ENCODE assay signal across 10 cellular contexts in the genomic region with DNA sequence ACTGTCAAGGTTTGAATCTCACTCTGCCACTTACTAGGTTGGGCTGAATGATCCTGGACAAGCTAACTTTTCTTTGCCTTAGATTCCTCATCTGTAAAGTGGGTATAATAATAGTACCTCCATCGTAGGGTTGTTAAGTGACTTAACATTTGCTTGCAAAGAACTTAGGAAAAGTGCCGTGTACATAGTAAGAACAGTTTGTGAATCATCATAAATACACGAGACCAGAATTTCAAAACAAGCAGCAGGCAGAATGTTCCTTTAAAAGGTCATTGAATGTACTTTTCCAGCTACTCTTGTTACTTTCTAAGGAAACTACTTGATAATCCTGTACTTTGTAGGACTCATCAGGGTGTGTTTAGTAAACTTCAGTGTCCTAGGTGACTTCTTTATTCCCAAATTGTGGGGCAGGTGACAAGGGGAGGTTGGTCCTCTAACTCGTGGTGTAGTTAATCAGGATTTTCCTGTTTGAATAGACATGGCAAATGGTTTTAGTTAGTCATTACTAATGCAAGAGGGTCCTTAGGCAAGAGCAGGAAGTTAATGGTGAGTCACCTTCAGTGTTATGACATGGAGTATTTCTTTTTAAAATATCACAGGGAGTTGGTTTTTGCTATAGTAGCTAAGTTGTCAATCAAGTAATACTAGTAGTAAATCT.
A peak's percentile ranks its signal among the peaks of the same experiment; 100 is the strongest.
DNase-seq lines count a peak whose midpoint lies in the region; ATAC-seq and TF ChIP-seq lines count a peak whose summit lies in the region.
"Had no signal": no experiment of that assay in that cellular context is flagged by ENCODE, and none has a peak within 500 bp of the region (broad histone marks: within the 10 kb centered on the region; RNA-seq: fewer than 3 reads in every experiment).

No MANE protein-coding gene starts in this region.

- no peaks in the 10 kb centered on the region for H3K79me2 ChIP-seq in Karpas-422 (ENCODE audit: low read length)

- no peak overlapping the region for H3K4me3 Mint-ChIP-seq in activated T-helper 2 cell treated with anti-CD3 and anti-CD28 coated beads, Interferon-gamma antibody, Interleukin-2, Interleukin-4, amounts not matched to agents 10 μg/mL and 5 μg/mL and 100 μg/mL, durations not matched to agents 14 hours and 24 hours and 36 hours (ENCODE audit: low read depth)
- H3K4me3 Mint-ChIP-seq: activated naive CD8-positive, alpha-beta T cell treated with anti-CD3 and anti-CD28 coated beads, Interleukin-2, amount 10 ng/mL, durations not matched to agents 7 days and 5 days; IgD-negative memory B cell had no signal

- H3K27ac Mint-ChIP-seq in activated T-helper 2 cell treated with anti-CD3 and anti-CD28 coated beads, Interferon-gamma antibody, Interleukin-2, Interleukin-4, amounts not matched to agents 10 μg/mL and 5 μg/mL and 100 μg/mL, durations not matched to agents 14 hours and 24 hours and 36 hours, result no peak overlapping the region
- H3K27ac Mint-ChIP-seq: activated naive CD8-positive, alpha-beta T cell treated with anti-CD3 and anti-CD28 coated beads, Interleukin-2, amount 10 ng/mL, durations not matched to agents 7 days and 5 days had no signal

- H3K27me3 ChIP-seq in AG04450 (ENCODE audit: control insufficient read depth, insufficient read depth, low read length), result no peaks in the 10 kb centered on the region
- H3K27me3 ChIP-seq in Karpas-422 (ENCODE audit: low read length), result no peaks in the 10 kb centered on the region

- DNase-seq in AG04450 (ENCODE audit: low read depth, low spot score) (peak; percentile 54), M059J (ENCODE audit: low read depth) (peak; percentile 92), choroid plexus epithelial cell (ENCODE audit: low read depth) (peak; percentile 95), mucosa of descending colon (no peak), NCI-H1417 (lab: John Stamatoyannopoulos, UW) (no peak), Karpas-422 (no peak), NCI-H1930 (lab: John Stamatoyannopoulos, UW) (no peak)
- DNase-seq in activated T-helper 2 cell treated with anti-CD3 and anti-CD28 coated beads, Interferon-gamma antibody, Interleukin-2, Interleukin-4, amounts not matched to agents 10 μg/mL and 5 μg/mL and 100 μg/mL, durations not matched to agents 14 hours and 24 hours and 36 hours (ENCODE audit: low spot score), result no peak
- DNase-seq: activated naive CD8-positive, alpha-beta T cell treated with anti-CD3 and anti-CD28 coated beads, Interleukin-2, amount 10 ng/mL, durations not matched to agents 7 days and 5 days had no signal

- H3K27me3 Mint-ChIP-seq in activated T-helper 2 cell treated with anti-CD3 and anti-CD28 coated beads, Interferon-gamma antibody, Interleukin-2, Interleukin-4, amounts not matched to agents 10 μg/mL and 5 μg/mL and 100 μg/mL, durations not matched to agents 14 hours and 24 hours and 36 hours (ENCODE audit: low read depth), result no peaks in the 10 kb centered on the region

- CTCF ChIA-PET in AG04450 (lab: Charles Lee), result interaction anchor here (1.2 kb wide), 1 partner anchor 110 kb away, joined by 3 read pairs; no protein-coding TSS in a partner anchor

- H3K9me3 ChIP-seq in AG04450 (ENCODE audit: control insufficient read depth, insufficient read depth, low read length) (no peaks in the 10 kb centered on the region), mucosa of descending colon (no peaks in the 10 kb centered on the region), Karpas-422 (ENCODE audit: low read length) (no peaks in the 10 kb centered on the region)

- no peak overlapping the region for H2AFZ ChIP-seq in Karpas-422 (ENCODE audit: low read length)

- H3K4me1 Mint-ChIP-seq in activated T-helper 2 cell treated with anti-CD3 and anti-CD28 coated beads, Interferon-gamma antibody, Interleukin-2, Interleukin-4, amounts not matched to agents 10 μg/mL and 5 μg/mL and 100 μg/mL, durations not matched to agents 14 hours and 24 hours and 36 hours (ENCODE audit: low read depth), result no peaks in the 10 kb centered on the region
- H3K4me1 Mint-ChIP-seq: activated naive CD8-positive, alpha-beta T cell treated with anti-CD3 and anti-CD28 coated beads, Interleukin-2, amount 10 ng/mL, durations not matched to agents 7 days and 5 days had no signal

- H3K36me3 Mint-ChIP-seq in activated T-helper 2 cell treated with anti-CD3 and anti-CD28 coated beads, Interferon-gamma antibody, Interleukin-2, Interleukin-4, amounts not matched to agents 10 μg/mL and 5 μg/mL and 100 μg/mL, durations not matched to agents 14 hours and 24 hours and 36 hours (ENCODE audit: low read depth), result no peaks in the 10 kb centered on the region
- H3K36me3 Mint-ChIP-seq: activated naive CD8-positive, alpha-beta T cell treated with anti-CD3 and anti-CD28 coated beads, Interleukin-2, amount 10 ng/mL, durations not matched to agents 7 days and 5 days; IgD-negative memory B cell had no signal

- H3K4me1 ChIP-seq in mucosa of descending colon (ENCODE audit: low read depth) (no peaks in the 10 kb centered on the region), Karpas-422 (ENCODE audit: low read length) (no peaks in the 10 kb centered on the region)

- ATAC-seq in mucosa of descending colon, result peak; percentile 94

- no peaks in the 10 kb centered on the region for H4K20me1 ChIP-seq in Karpas-422 (ENCODE audit: insufficient read depth, low read depth, low read length)

- POLR2A ChIA-PET in AG04450 (lab: Yijun Ruan, JAX), result interaction anchor here (0.7 to 2.0 kb wide), 2 partner anchors 9 to 48 kb away, joined by 3 to 7 read pairs; no protein-coding TSS in a partner anchor

- intact Hi-C loops in mucosa of descending colon (cut with DNase I, micrococcal nuclease), result no loop called here
- intact Hi-C loops in activated T-helper 2 cell treated with anti-CD3 and anti-CD28 coated beads, Interferon-gamma antibody, Interleukin-2, Interleukin-4, amounts not matched to agents 10 μg/mL and 5 μg/mL and 100 μg/mL, durations not matched to agents 14 hours and 24 hours and 36 hours (cut with micrococcal nuclease), result no loop called here

- no peaks in the 10 kb centered on the region for H3K9me3 Mint-ChIP-seq in activated T-helper 2 cell treated with anti-CD3 and anti-CD28 coated beads, Interferon-gamma antibody, Interleukin-2, Interleukin-4, amounts not matched to agents 10 μg/mL and 5 μg/mL and 100 μg/mL, durations not matched to agents 14 hours and 24 hours and 36 hours
- H3K9me3 Mint-ChIP-seq: activated naive CD8-positive, alpha-beta T cell treated with anti-CD3 and anti-CD28 coated beads, Interleukin-2, amount 10 ng/mL, durations not matched to agents 7 days and 5 days; IgD-negative memory B cell had no signal

- H3K9ac ChIP-seq in Karpas-422 (ENCODE audit: low read length), result no peak overlapping the region

- peak overlapping the region; percentile 77 for H3K27ac ChIP-seq in AG04450 (ENCODE audit: low read depth, low read length)
- no peak overlapping the region for H3K27ac ChIP-seq in Karpas-422 (ENCODE audit: low read length)

- no peaks in the 10 kb centered on the region for H3K9me2 ChIP-seq in Karpas-422 (replicated peaks; ENCODE audit: insufficient read depth, low read length)

- H3K36me3 ChIP-seq in mucosa of descending colon (ENCODE audit: low read depth), result no peaks in the 10 kb centered on the region
- H3K36me3 ChIP-seq in Karpas-422 (ENCODE audit: insufficient read depth, low read length), result no peaks in the 10 kb centered on the region

- H3K4me2 ChIP-seq in Karpas-422 (ENCODE audit: low read depth, low read length, poor library complexity, severe bottlenecking), result no peak overlapping the region

- TF ChIP-seq CTCF in AG04450 (IDR thresholded peaks at IDR 0.05; ENCODE audit: low read depth, low read length), result no peak
- TF ChIP-seq CTCF in choroid plexus epithelial cell (conservative IDR thresholded peaks at IDR 0.05; ENCODE audit: low read depth, low read length), result no peak
- no peak for TF ChIP-seq CTCF in mucosa of descending colon (IDR thresholded peaks at IDR 0.05)

- H3K4me3 ChIP-seq in AG04450 (ENCODE audit: low read depth, low read length) (no peak overlapping the region), choroid plexus epithelial cell (ENCODE audit: low read depth, low read length) (no peak overlapping the region), mucosa of descending colon (no peak overlapping the region), Karpas-422 (ENCODE audit: low read length) (no peak overlapping the region)

Comparison
In these comparisons a context has a peak if more than half of its experiments do, and no peak if none do; other contexts are left out.
1. DNase-seq: peak in AG04450 (single experiment), M059J (single experiment) and choroid plexus epithelial cell (single experiment); none in mucosa of descending colon (0 of 3), NCI-H1417 (0 of 3), Karpas-422 (single experiment), activated T-helper 2 cell treated with anti-CD3 and anti-CD28 coated beads, Interferon-gamma antibody, Interleukin-2, Interleukin-4, amounts not matched to agents 10 μg/mL and 5 μg/mL and 100 μg/mL, durations not matched to agents 14 hours and 24 hours and 36 hours (single experiment) and NCI-H1930 (0 of 2).